Comparison of ENCODE assay signal across 11 cellular contexts in genomic region chr7:130321542-130322229, GRCh38. TPM values are rescaled to one million over a fixed set of nuclear protein-coding genes. Genes with fewer than 3 reads are reported as not detected.
DNase-seq lines count a peak whose midpoint lies in the region; ATAC-seq and TF ChIP-seq lines count a peak whose summit lies in the region.
"Not testable (repeated sequence)": the region's sequence is repeated elsewhere in the genome, so short reads cannot be mapped to it uniquely, and the experiment has no call there.
"Had no signal": no experiment of that assay in that cellular context is flagged by ENCODE, and none has a peak within 500 bp of the region (broad histone marks: within the 10 kb centered on the region; RNA-seq: fewer than 3 reads in every experiment).

No MANE protein-coding gene starts in this region.

- H3K27ac Mint-ChIP-seq in activated T-cell treated with anti-CD3 and anti-CD28 coated beads, Interleukin-2, amount 50 U/mL, for 72 hours; stimulated activated naive CD8-positive, alpha-beta T cell treated with anti-CD3 and anti-CD28 coated beads, Interleukin-15, amount 100 ng/mL, for 72 hours: not testable (repeated sequence)
- H3K27ac Mint-ChIP-seq in nephron: peak overlapping the region in 2 of 3 experiments; percentile 5 to 28

- not testable (repeated sequence) for TF ChIP-seq CTCF in AG10803 (conservative IDR thresholded peaks at IDR 0.05; ENCODE audit: low read length); choroid plexus epithelial cell (conservative IDR thresholded peaks at IDR 0.05; ENCODE audit: low read depth, low read length); nephron (IDR thresholded peaks at IDR 0.05; ENCODE audit: unreplicated experiment in 3 of 3)

- DNase-seq in AG10803 (ENCODE audit: low read depth): peak; percentile 23
- peak; percentile 35 for DNase-seq in GM04504 (ENCODE audit: low read depth)
- peak; percentile 33 for DNase-seq in NCI-H226
- not testable (repeated sequence) for DNase-seq in activated T-cell treated with anti-CD3 and anti-CD28 coated beads, Interleukin-2, amount 50 U/mL, for 72 hours; stimulated activated naive CD8-positive, alpha-beta T cell treated with anti-CD3 and anti-CD28 coated beads, Interleukin-15, amount 100 ng/mL, for 72 hours
- DNase-seq in choroid plexus epithelial cell (ENCODE audit: low read depth): peak; percentile 18
- peak; percentile 3 for DNase-seq in glomerular visceral epithelial cell (ENCODE audit: extremely low spot score)

- not testable (repeated sequence) for H3K9me3 Mint-ChIP-seq in activated T-cell treated with anti-CD3 and anti-CD28 coated beads, Interleukin-2, amount 50 U/mL, for 72 hours; nephron; stimulated activated naive CD8-positive, alpha-beta T cell treated with anti-CD3 and anti-CD28 coated beads, Interleukin-15, amount 100 ng/mL, for 72 hours

- H3K4me3 ChIP-seq in AG10803 (ENCODE audit: low read length); choroid plexus epithelial cell (ENCODE audit: low read depth, low read length): not testable (repeated sequence)

- not testable (repeated sequence) for H3K36me3 Mint-ChIP-seq in activated T-cell treated with anti-CD3 and anti-CD28 coated beads, Interleukin-2, amount 50 U/mL, for 72 hours (ENCODE audit: insufficient read depth in 2 of 2); nephron (ENCODE audit: low read depth)

- H3K27me3 Mint-ChIP-seq in activated T-cell treated with anti-CD3 and anti-CD28 coated beads, Interleukin-2, amount 50 U/mL, for 72 hours (ENCODE audit: low read depth); nephron (ENCODE audit: low read depth); stimulated activated naive CD8-positive, alpha-beta T cell treated with anti-CD3 and anti-CD28 coated beads, Interleukin-15, amount 100 ng/mL, for 72 hours: not testable (repeated sequence)

- peak; percentile 75 to 83 for ATAC-seq in activated T-cell treated with anti-CD3 and anti-CD28 coated beads, Interleukin-2, amount 50 U/mL, for 72 hours (replicated peaks in 1 of 2)
- ATAC-seq in stimulated activated naive CD8-positive, alpha-beta T cell treated with anti-CD3 and anti-CD28 coated beads, Interleukin-15, amount 100 ng/mL, for 72 hours: peak; percentile 39

- not testable (repeated sequence) for H3K4me3 Mint-ChIP-seq in activated T-cell treated with anti-CD3 and anti-CD28 coated beads, Interleukin-2, amount 50 U/mL, for 72 hours; nephron; stimulated activated naive CD8-positive, alpha-beta T cell treated with anti-CD3 and anti-CD28 coated beads, Interleukin-15, amount 100 ng/mL, for 72 hours

- not testable (repeated sequence) for H3K4me1 Mint-ChIP-seq in activated T-cell treated with anti-CD3 and anti-CD28 coated beads, Interleukin-2, amount 50 U/mL, for 72 hours (ENCODE audit: low read depth); stimulated activated naive CD8-positive, alpha-beta T cell treated with anti-CD3 and anti-CD28 coated beads, Interleukin-15, amount 100 ng/mL, for 72 hours
- H3K4me1 Mint-ChIP-seq in nephron: peaks cover 43% of the 10 kb centered on the region

RNA-seq across cellular contexts. Expression of gene CPA5, which starts 22.9 kb away (rescaled TPM):
- 1 to 10 TPM; 4.4 to 5.9 TPM for total RNA-seq in activated T-cell treated with anti-CD3 and anti-CD28 coated beads, Interleukin-2, amount 50 U/mL, for 72 hours
- total RNA-seq: G401, HepG2 had no signal

RNA-seq across cellular contexts. Expression of gene CPA4, which starts 28.7 kb away (rescaled TPM):
- total RNA-seq in activated T-cell treated with anti-CD3 and anti-CD28 coated beads, Interleukin-2, amount 50 U/mL, for 72 hours: under 1 TPM in 1 of 2 donors, not detected in 1; 0.32 TPM
- total RNA-seq: CD8-positive, alpha-beta memory T cell; G401 had no signal

RNA-seq across cellular contexts. Expression of gene CPA2, which starts 55.0 kb away (rescaled TPM):
- not detected for total RNA-seq in activated T-cell treated with anti-CD3 and anti-CD28 coated beads, Interleukin-2, amount 50 U/mL, for 72 hours
- total RNA-seq: CD8-positive, alpha-beta memory T cell; G401; HepG2 had no signal

RNA-seq across cellular contexts. Expression of gene CPA1, which starts 58.6 kb away (rescaled TPM):
- not detected for total RNA-seq in activated T-cell treated with anti-CD3 and anti-CD28 coated beads, Interleukin-2, amount 50 U/mL, for 72 hours
- total RNA-seq: CD8-positive, alpha-beta memory T cell; G401 had no signal
